Comparison of ENCODE assay signal across 1 cellular context in genomic region chr3:58793052-58793451, GRCh38.
TF ChIP-seq lines count a peak whose summit lies in the region.

No MANE protein-coding gene starts in this region.

TF ChIP-seq in K562, 482 proteins besides CTCF, POLR2A, EP300 and RAD21 (continued from another document and continues in another):
- TF ChIP-seq ZNF407 (IDR thresholded peaks at IDR 0.05; ENCODE audit: low read depth) (no peak), DMBX1 (CRISPR knock-in tag; IDR thresholded peaks at IDR 0.05; ENCODE audit: borderline replicate concordance) (no peak), THAP12 (CRISPR knock-in tag; IDR thresholded peaks at IDR 0.05) (no peak), PHF21A (IDR thresholded peaks at IDR 0.05; ENCODE audit: borderline replicate concordance, low read depth) (no peak), ASH1L (IDR thresholded peaks at IDR 0.05; ENCODE audit: borderline replicate concordance, low read depth, partially characterized antibody) (no peak), PBX2 (CRISPR knock-in tag; IDR thresholded peaks at IDR 0.05; ENCODE audit: low read depth) (no peak), PBX2 (tag; conservative IDR thresholded peaks at IDR 0.05; ENCODE audit: low read depth) (peak; percentile 83), ZNF639 (CRISPR knock-in tag; conservative IDR thresholded peaks at IDR 0.05 in 1 of 2, IDR thresholded peaks at IDR 0.05 in 1 of 2) (no peak), GABPA (tag; conservative IDR thresholded peaks at IDR 0.05; ENCODE audit: low read depth) (no peak), UBTF (IDR thresholded peaks at IDR 0.05; ENCODE audit: borderline replicate concordance in 1 of 2, low read depth in 2 of 2, low read length in 2 of 2) (no peak), ARID4B (CRISPR knock-in tag; IDR thresholded peaks at IDR 0.05) (no peak), ARID1B (IDR thresholded peaks at IDR 0.05) (peak; percentile 32; the same call in 1 of the 2 replicates), PHB2 (IDR thresholded peaks at IDR 0.05; ENCODE audit: low read depth) (no peak), TEAD4 (IDR thresholded peaks at IDR 0.05; ENCODE audit: low read length) (peak; percentile 52; the same call in 1 of the 2 replicates), TEAD4 (CRISPR knock-in tag; IDR thresholded peaks at IDR 0.05; ENCODE audit: borderline replicate concordance) (no peak), KDM1A (IDR thresholded peaks at IDR 0.05) (no peak), BRF1 (IDR thresholded peaks at IDR 0.05; ENCODE audit: borderline replicate concordance, extremely low read depth, insufficient read length) (no peak), SP2 (IDR thresholded peaks at IDR 0.05; ENCODE audit: extremely low read depth, low read depth, low read length, poor library complexity, severe bottlenecking) (no peak), VEZF1 (CRISPR knock-in tag; IDR thresholded peaks at IDR 0.05) (no peak), CCNT2 (IDR thresholded peaks at IDR 0.05; ENCODE audit: borderline replicate concordance, extremely low read depth, insufficient read length, low read depth, low read length) (no peak), ZSCAN32 (CRISPR knock-in tag; IDR thresholded peaks at IDR 0.05) (no peak), LCOR (CRISPR knock-in tag; IDR thresholded peaks at IDR 0.05) (no peak), MBD1 (CRISPR knock-in tag; IDR thresholded peaks at IDR 0.05) (no peak), FOXK1 (CRISPR knock-in tag; IDR thresholded peaks at IDR 0.05; ENCODE audit: borderline replicate concordance) (no peak)
